In the genomic region with DNA sequence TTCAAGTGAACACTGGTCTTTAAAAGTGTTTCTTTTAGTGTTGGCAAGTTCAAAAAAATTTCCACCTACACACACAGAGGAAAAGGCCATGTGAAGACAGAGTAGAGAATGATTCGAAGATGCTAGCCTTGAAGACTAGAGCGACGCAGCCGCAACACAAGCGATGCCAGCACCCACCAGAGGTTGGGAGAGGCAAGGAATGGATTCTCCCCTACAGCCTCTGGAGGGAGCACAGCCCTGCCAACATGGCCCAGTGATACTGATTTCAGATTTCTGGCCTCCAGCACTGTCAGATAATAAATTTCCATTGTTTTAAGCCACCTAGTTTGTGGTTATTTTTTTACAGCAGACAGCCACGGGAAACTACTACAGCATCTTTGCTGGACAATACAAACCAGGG, we compare ENCODE assay signal across 2 cellular contexts.
TF ChIP-seq lines count a peak whose summit lies in the region.

No MANE protein-coding gene starts in this region.

TF ChIP-seq in HepG2, 621 proteins besides CTCF, POLR2A, EP300 and RAD21 (continues in another document):
- TF ChIP-seq TCF12 (IDR thresholded peaks at IDR 0.05) (no peak), TCF12 (CRISPR knock-in tag; IDR thresholded peaks at IDR 0.05) (no peak), ZNF761 (CRISPR knock-in tag; conservative IDR thresholded peaks at IDR 0.05) (no peak), ZNF224 (CRISPR knock-in tag; IDR thresholded peaks at IDR 0.05) (no peak), ZNF879 (CRISPR knock-in tag; IDR thresholded peaks at IDR 0.05) (no peak), THRA (CRISPR knock-in tag; IDR thresholded peaks at IDR 0.05; ENCODE audit: borderline replicate concordance) (no peak), ZGPAT (CRISPR knock-in tag; IDR thresholded peaks at IDR 0.05) (no peak), ARID4A (CRISPR knock-in tag; IDR thresholded peaks at IDR 0.05; ENCODE audit: borderline replicate concordance) (no peak), IKZF1 (IDR thresholded peaks at IDR 0.05) (no peak), ZFP90 (CRISPR knock-in tag; IDR thresholded peaks at IDR 0.05; ENCODE audit: borderline replicate concordance) (no peak), NPAS2 (CRISPR knock-in tag; IDR thresholded peaks at IDR 0.05; ENCODE audit: borderline replicate concordance) (no peak), ZIK1 (CRISPR knock-in tag; IDR thresholded peaks at IDR 0.05; ENCODE audit: borderline replicate concordance, low read depth) (no peak), KLF9 (CRISPR knock-in tag; IDR thresholded peaks at IDR 0.05; ENCODE audit: low read depth) (no peak), RFXANK (CRISPR knock-in tag; IDR thresholded peaks at IDR 0.05) (no peak), NR2F6 (IDR thresholded peaks at IDR 0.05) (no peak), NR2F6 (CRISPR knock-in tag; IDR thresholded peaks at IDR 0.05) (no peak)
- TF ChIP-seq, protein P1, sequence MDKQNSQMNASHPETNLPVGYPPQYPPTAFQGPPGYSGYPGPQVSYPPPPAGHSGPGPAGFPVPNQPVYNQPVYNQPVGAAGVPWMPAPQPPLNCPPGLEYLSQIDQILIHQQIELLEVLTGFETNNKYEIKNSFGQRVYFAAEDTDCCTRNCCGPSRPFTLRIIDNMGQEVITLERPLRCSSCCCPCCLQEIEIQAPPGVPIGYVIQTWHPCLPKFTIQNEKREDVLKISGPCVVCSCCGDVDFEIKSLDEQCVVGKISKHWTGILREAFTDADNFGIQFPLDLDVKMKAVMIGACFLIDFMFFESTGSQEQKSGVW (CRISPR knock-in tag; IDR thresholded peaks at IDR 0.05; ENCODE audit: borderline replicate concordance) = no peak
- TF ChIP-seq, protein P2, sequence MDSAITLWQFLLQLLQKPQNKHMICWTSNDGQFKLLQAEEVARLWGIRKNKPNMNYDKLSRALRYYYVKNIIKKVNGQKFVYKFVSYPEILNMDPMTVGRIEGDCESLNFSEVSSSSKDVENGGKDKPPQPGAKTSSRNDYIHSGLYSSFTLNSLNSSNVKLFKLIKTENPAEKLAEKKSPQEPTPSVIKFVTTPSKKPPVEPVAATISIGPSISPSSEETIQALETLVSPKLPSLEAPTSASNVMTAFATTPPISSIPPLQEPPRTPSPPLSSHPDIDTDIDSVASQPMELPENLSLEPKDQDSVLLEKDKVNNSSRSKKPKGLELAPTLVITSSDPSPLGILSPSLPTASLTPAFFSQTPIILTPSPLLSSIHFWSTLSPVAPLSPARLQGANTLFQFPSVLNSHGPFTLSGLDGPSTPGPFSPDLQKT (CRISPR knock-in tag; IDR thresholded peaks at IDR 0.05; ENCODE audit: borderline replicate concordance) = no peak
- TF ChIP-seq, protein P3, sequence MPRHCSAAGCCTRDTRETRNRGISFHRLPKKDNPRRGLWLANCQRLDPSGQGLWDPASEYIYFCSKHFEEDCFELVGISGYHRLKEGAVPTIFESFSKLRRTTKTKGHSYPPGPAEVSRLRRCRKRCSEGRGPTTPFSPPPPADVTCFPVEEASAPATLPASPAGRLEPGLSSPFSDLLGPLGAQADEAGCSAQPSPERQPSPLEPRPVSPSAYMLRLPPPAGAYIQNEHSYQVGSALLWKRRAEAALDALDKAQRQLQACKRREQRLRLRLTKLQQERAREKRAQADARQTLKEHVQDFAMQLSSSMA (CRISPR knock-in tag; IDR thresholded peaks at IDR 0.05) = no peak

TF ChIP-seq in H1, 55 proteins besides CTCF, POLR2A, EP300 and RAD21:
- no peak for TF ChIP-seq YY1 (IDR thresholded peaks at IDR 0.05; ENCODE audit: low read depth, low read length)
- no peak for TF ChIP-seq KDM1A (IDR thresholded peaks at IDR 0.05; ENCODE audit: borderline replicate concordance, low read length)
- TF ChIP-seq CHD2 (IDR thresholded peaks at IDR 0.05; ENCODE audit: low read length) = no peak
- TF ChIP-seq RFX5 (IDR thresholded peaks at IDR 0.05; ENCODE audit: borderline replicate concordance, low read depth, low read length) = no peak
- no peak for TF ChIP-seq CTBP2 (IDR thresholded peaks at IDR 0.05; ENCODE audit: borderline replicate concordance, insufficient read depth, insufficient read length, low read length)
- TF ChIP-seq USF2 (IDR thresholded peaks at IDR 0.05; ENCODE audit: low read length) = no peak
- TF ChIP-seq NANOG (IDR thresholded peaks at IDR 0.05; ENCODE audit: insufficient read depth, low read depth, low read length, poor library complexity, severe bottlenecking) = no peak
- TF ChIP-seq SIRT6 (IDR thresholded peaks at IDR 0.05; ENCODE audit: low read length) = no peak
- TF ChIP-seq JUN (IDR thresholded peaks at IDR 0.05; ENCODE audit: low read depth, low read length) = no peak
- TF ChIP-seq TBP (IDR thresholded peaks at IDR 0.05; ENCODE audit: low read depth, low read length) = no peak
- TF ChIP-seq ATF2 (IDR thresholded peaks at IDR 0.05; ENCODE audit: low read length) = no peak
- TF ChIP-seq BACH1 (IDR thresholded peaks at IDR 0.05; ENCODE audit: low read length) = no peak
- TF ChIP-seq HDAC6 (IDR thresholded peaks at IDR 0.05; ENCODE audit: low read depth, low read length) = no peak
- no peak for TF ChIP-seq SUZ12 (IDR thresholded peaks at IDR 0.05; ENCODE audit: low read length)
- no peak for TF ChIP-seq TCF12 (IDR thresholded peaks at IDR 0.05; ENCODE audit: low read depth, low read length)
- no peak for TF ChIP-seq TEAD4 (IDR thresholded peaks at IDR 0.05; ENCODE audit: low read depth, low read length)
- no peak for TF ChIP-seq MAFK (IDR thresholded peaks at IDR 0.05; ENCODE audit: low read depth, low read length)
- TF ChIP-seq CEBPB (IDR thresholded peaks at IDR 0.05; ENCODE audit: low read depth, low read length) = no peak
- TF ChIP-seq SP4 (IDR thresholded peaks at IDR 0.05; ENCODE audit: low read length) = no peak
- TF ChIP-seq, protein P4, sequence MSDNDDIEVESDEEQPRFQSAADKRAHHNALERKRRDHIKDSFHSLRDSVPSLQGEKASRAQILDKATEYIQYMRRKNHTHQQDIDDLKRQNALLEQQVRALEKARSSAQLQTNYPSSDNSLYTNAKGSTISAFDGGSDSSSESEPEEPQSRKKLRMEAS (IDR thresholded peaks at IDR 0.05) = no peak
